In genomic region chr17:57806083-57806830, GRCh38 we compare ENCODE assay signal across 1 cellular context.
TF ChIP-seq lines count a peak whose summit lies in the region.

No MANE protein-coding gene starts in this region.

TF ChIP-seq in HEK293, 187 proteins besides CTCF, POLR2A, EP300 and RAD21 (continued from another document):
- no peak for TF ChIP-seq ZBTB11 (tag by site-specific recombination; conservative IDR thresholded peaks at IDR 0.05; ENCODE audit: low read depth)
- TF ChIP-seq ZNF629 (tag by site-specific recombination; IDR thresholded peaks at IDR 0.05) = 0 out of 2 replicates have a peak, but pooled peaks have one; percentile 20
